21 cellular contexts compared by ENCODE assay signal in genomic region chr21:23534833-23535232, GRCh38.
DNase-seq lines count a peak whose midpoint lies in the region; ATAC-seq and TF ChIP-seq lines count a peak whose summit lies in the region.
"Had no signal": no experiment of that assay in that cellular context is flagged by ENCODE, and none has a peak within 500 bp of the region (broad histone marks: within the 10 kb centered on the region; RNA-seq: fewer than 3 reads in every experiment).

No MANE protein-coding gene starts in this region.

- DNase-seq in NCI-H446 treated with DMSO at 0.1 percent for 48 hours (lab: John Stamatoyannopoulos, UW), result peak; percentile 21
- no peak for DNase-seq in NCI-H446 (lab: John Stamatoyannopoulos, UW)
- DNase-seq in NCI-H524 (lab: John Stamatoyannopoulos, UW), result peak; percentile 42 to 82
- DNase-seq in SK-N-DZ (ENCODE audit: low spot score), result peak; percentile 29
- no peak for DNase-seq in SKM-1 treated with dmso at 0.1 percent for 144 hours (lab: John Stamatoyannopoulos, UW; ENCODE audit: unreplicated experiment)
- DNase-seq in HUDEP-2 (lab: John Stamatoyannopoulos, UW; ENCODE audit: unreplicated experiment in 76 of 76), result no peak
- DNase-seq in omental fat pad (ENCODE audit: low spot score), result no peak
- DNase-seq in iPS-NIHi11 (ENCODE audit: low spot score), result no peak
- DNase-seq: 8988T, ACHN, Calu3, DMS53, H9, KBM-7, MV-4-11, NCI-H1105, NCI-H1436 treated with DMSO at 0.1 percent for 48 hours, NCI-H2081, NCI-H345, PC-3 had no signal

- ATAC-seq in omental fat pad (ENCODE audit: low FRiP score), result no peak
- ATAC-seq: GM23338, PC-3 had no signal

- no peak for TF ChIP-seq CTCF in omental fat pad (IDR thresholded peaks at IDR 0.05)

Comparison
In these comparisons a context has a peak if more than half of its experiments do, and no peak if none do; other contexts are left out.
1. DNase-seq: peak in NCI-H446 treated with DMSO at 0.1 percent for 48 hours (single experiment), NCI-H524 (2 of 2) and SK-N-DZ (single experiment); none in NCI-H446 (0 of 2), SKM-1 treated with dmso at 0.1 percent for 144 hours (single experiment), HUDEP-2 (0 of 76), omental fat pad (single experiment) and iPS-NIHi11 (single experiment).